Comparison of ENCODE assay signal across 8 cellular contexts in genomic region chr5:102453716-102454115, GRCh38. TPM values are rescaled to one million over a fixed set of nuclear protein-coding genes. Genes with fewer than 3 reads are reported as not detected.
DNase-seq lines count a peak whose midpoint lies in the region; ATAC-seq lines count a peak whose summit lies in the region.
"Had no signal": no experiment of that assay in that cellular context is flagged by ENCODE, and none has a peak within 500 bp of the region (broad histone marks: within the 10 kb centered on the region; RNA-seq: fewer than 3 reads in every experiment).

No MANE protein-coding gene starts in this region.

- peak; percentile 20 to 39 for DNase-seq in Kasumi-1 (lab: John Stamatoyannopoulos, UW)
- DNase-seq in left lobe of liver (ENCODE audit: low spot score): no peak
- no peak for DNase-seq in NCI-H524 (lab: John Stamatoyannopoulos, UW)
- no peak for DNase-seq in CD1c-positive myeloid dendritic cell (ENCODE audit: extremely low spot score)
- no peak for DNase-seq in HPDE6-E6E7 (ENCODE audit: extremely low spot score)
- DNase-seq: SHP77 treated with DMSO at 0.1 percent for 48 hours had no signal

- ATAC-seq in GM18909 (IDR thresholded peaks at IDR 0.05; ENCODE audit: poor library complexity, unreplicated experiment) (peak; percentile 95), HG02588 (IDR thresholded peaks at IDR 0.05; ENCODE audit: unreplicated experiment) (peak; percentile 83), left lobe of liver (peak; percentile 90)

RNA-seq across cellular contexts. Expression of gene SLCO6A1, which starts 45.1 kb away (rescaled TPM):
- not detected for total RNA-seq in left lobe of liver

Comparison
In these comparisons a context has a peak if more than half of its experiments do, and no peak if none do; other contexts are left out.
1. DNase-seq: peak in Kasumi-1 (2 of 2); none in left lobe of liver (single experiment), NCI-H524 (0 of 2), CD1c-positive myeloid dendritic cell (single experiment) and HPDE6-E6E7 (single experiment).
2. Peak in every context shown above with its lines, with median percentiles within 50 percentile points of each other: ATAC-seq.